Comparison of ENCODE assay signal across 8 cellular contexts in the genomic region with DNA sequence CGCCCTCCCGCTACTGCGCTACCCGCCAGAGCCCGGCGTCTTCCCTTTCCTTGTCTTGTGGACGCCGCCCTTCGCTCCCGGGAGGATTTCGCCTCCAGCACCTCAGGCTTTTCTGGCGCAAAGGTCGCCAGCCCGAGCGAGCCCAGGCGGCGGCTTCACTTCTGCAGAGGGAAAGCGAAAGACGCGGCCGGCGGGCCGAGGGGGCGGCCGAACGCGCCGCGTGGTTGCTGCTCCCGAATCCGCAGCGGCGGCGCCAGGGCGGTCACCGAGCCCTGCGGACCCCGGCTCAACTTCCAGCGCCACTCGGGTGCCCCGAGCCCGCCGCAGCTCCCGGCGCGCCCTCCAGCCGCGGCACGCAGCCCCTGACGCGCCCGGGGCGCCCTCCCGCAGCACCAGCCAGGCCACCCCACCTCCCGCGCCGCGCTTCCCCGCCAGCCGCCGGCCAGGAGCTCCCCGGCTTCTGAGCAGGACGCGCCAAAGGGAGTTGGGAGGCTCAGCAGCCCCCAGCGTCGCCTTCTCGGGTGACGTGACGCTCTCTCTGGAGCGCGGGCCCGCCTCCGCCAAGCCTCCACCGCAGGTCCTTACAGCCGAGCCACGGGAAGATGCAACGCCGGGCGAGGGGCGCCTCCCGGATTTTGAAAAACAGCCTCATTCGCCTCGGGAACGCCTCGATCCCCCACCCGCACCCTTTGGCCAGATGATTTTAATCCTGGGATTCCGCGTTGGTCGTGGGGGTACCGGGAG.
A peak's percentile ranks its signal among the peaks of the same experiment; 100 is the strongest.
DNase-seq lines count a peak whose midpoint lies in the region; ATAC-seq and TF ChIP-seq lines count a peak whose summit lies in the region.

No MANE protein-coding gene starts in this region.

- TF ChIP-seq POLR2A in adrenal gland (IDR thresholded peaks at IDR 0.05): peak; percentile 63 to 67

- H3K9me3 ChIP-seq in HUES48 (ENCODE audit: control insufficient read depth, insufficient read depth, low read length): no peaks in the 10 kb centered on the region
- no peaks in the 10 kb centered on the region for H3K9me3 ChIP-seq in adrenal gland (replicated peaks in 1 of 3)
- H3K9me3 ChIP-seq in right cardiac atrium (ENCODE audit: control insufficient read depth, low read length): no peaks in the 10 kb centered on the region
- no peaks in the 10 kb centered on the region for H3K9me3 ChIP-seq in CD8-positive, alpha-beta T cell (ENCODE audit: low read length)

- no peak overlapping the region for H3K27ac Mint-ChIP-seq in CD8-positive, alpha-beta T cell

- POLR2A ChIA-PET in CD8-positive, alpha-beta T cell (lab: Charles Lee): no interaction called here

- WGBS in adrenal gland, 4 donors: 0% methylated on average over 4 to 90 of the region's 90 CpGs
- under 1% methylated on average over 90 of the region's 90 CpGs for WGBS in right cardiac atrium

- peak; percentile 51 for DNase-seq in Caki2 (ENCODE audit: low read depth)
- peak; percentile 58 to 80 (median 61) for DNase-seq in adrenal gland
- DNase-seq in right cardiac atrium: peak; percentile 75 to 81 (median 77)
- peak; percentile 88 for DNase-seq in posterior vena cava (ENCODE audit: low spot score)
- no peak for DNase-seq in CD8-positive, alpha-beta T cell
- no peak for DNase-seq in NCI-H1417 treated with DMSO at 0.1 percent for 48 hours (lab: John Stamatoyannopoulos, UW)

- intact Hi-C loops in adrenal gland (cut with DNase I): loop anchor here in 1 of 2 donors (10.0 kb wide), 1 partner anchor 64 kb away; no protein-coding TSS in a partner anchor
- intact Hi-C loops in right cardiac atrium (cut with DNase I): no loop called here
- intact Hi-C loops in posterior vena cava (cut with DNase I): no loop called here
- intact Hi-C loops in CD8-positive, alpha-beta T cell (cut with DNase I, micrococcal nuclease): no loop called here

- H3K27me3 ChIP-seq in HUES48 (ENCODE audit: control insufficient read depth, insufficient read depth, low read length): peaks cover 82% of the 10 kb centered on the region
- H3K27me3 ChIP-seq in adrenal gland: no peaks in the 10 kb centered on the region
- no peaks in the 10 kb centered on the region for H3K27me3 ChIP-seq in right cardiac atrium (ENCODE audit: control insufficient read depth, insufficient read depth)
- H3K27me3 ChIP-seq in CD8-positive, alpha-beta T cell (ENCODE audit: insufficient read depth, low read length): no peaks in the 10 kb centered on the region

- in situ Hi-C loops in Caki2 (cut with HindIII; ENCODE audit: low pct_unique_long_range_greater_than_20kb, low sequenced_read_pairs): no loop called here

- H3K4me3 ChIP-seq in HUES48 (ENCODE audit: low read depth, low read length) (peak overlapping the region; percentile 65), adrenal gland (peak overlapping the region; percentile 55 to 88 (median 70)), right cardiac atrium (ENCODE audit: low read length) (peak overlapping the region; percentile 67)
- no peak overlapping the region for H3K4me3 ChIP-seq in CD8-positive, alpha-beta T cell (ENCODE audit: low read depth, low read length)

- H3K4me3 Mint-ChIP-seq in CD8-positive, alpha-beta T cell: no peak overlapping the region

- no peak for TF ChIP-seq CTCF in adrenal gland (IDR thresholded peaks at IDR 0.05)
- no peak for TF ChIP-seq CTCF in CD8-positive, alpha-beta T cell (IDR thresholded peaks at IDR 0.05)

- no peaks in the 10 kb centered on the region for H3K9me3 Mint-ChIP-seq in CD8-positive, alpha-beta T cell

- peaks cover 5% of the 10 kb centered on the region for H3K4me1 Mint-ChIP-seq in CD8-positive, alpha-beta T cell (ENCODE audit: low read depth)

- no peak overlapping the region for H3K9ac ChIP-seq in HUES48 (ENCODE audit: low read depth, low read length)

- H3K36me3 Mint-ChIP-seq in CD8-positive, alpha-beta T cell: no peaks in the 10 kb centered on the region

- H3K4me1 ChIP-seq in HUES48 (ENCODE audit: control insufficient read depth, insufficient read depth, low read length) (peaks cover 23% of the 10 kb centered on the region), adrenal gland (replicated peaks in 1 of 2) (peaks cover 6 to 11% of the 10 kb centered on the region in 2 donors), right cardiac atrium (ENCODE audit: control insufficient read depth, insufficient read depth, low read length) (peaks cover 2% of the 10 kb centered on the region)
- H3K4me1 ChIP-seq in CD8-positive, alpha-beta T cell (ENCODE audit: insufficient read depth, low read length): no peaks in the 10 kb centered on the region

- H3K36me3 ChIP-seq in HUES48 (ENCODE audit: control insufficient read depth, insufficient read depth, low read length) (no peaks in the 10 kb centered on the region), adrenal gland (replicated peaks in 1 of 2) (no peaks in the 10 kb centered on the region)
- H3K36me3 ChIP-seq in CD8-positive, alpha-beta T cell (ENCODE audit: insufficient read depth, low read length): no peaks in the 10 kb centered on the region

- CTCF ChIA-PET in CD8-positive, alpha-beta T cell (lab: Charles Lee): no interaction called here

- H3K27me3 Mint-ChIP-seq in CD8-positive, alpha-beta T cell (ENCODE audit: low read depth): peaks cover 25% of the 10 kb centered on the region

- H3K27ac ChIP-seq in HUES48 (ENCODE audit: low read depth, low read length) (no peak overlapping the region), adrenal gland (peak overlapping the region in 4 of 5 donors; percentile 3 to 90 (median 80)), right cardiac atrium (ENCODE audit: low read length) (no peak overlapping the region)
- H3K27ac ChIP-seq in CD8-positive, alpha-beta T cell (ENCODE audit: low read depth, low read length): no peak overlapping the region

- ATAC-seq in right cardiac atrium (peak; percentile 36 to 42), GM18861 (IDR thresholded peaks at IDR 0.05; ENCODE audit: unreplicated experiment) (no peak)
- no peak for ATAC-seq in CD8-positive, alpha-beta T cell

Comparison
In these comparisons a context has a peak if more than half of its experiments do, and no peak if none do; other contexts are left out.
1. DNase-seq: peak in Caki2 (single experiment), adrenal gland (7 of 7), right cardiac atrium (3 of 3) and posterior vena cava (single experiment); none in CD8-positive, alpha-beta T cell (0 of 7) and NCI-H1417 treated with DMSO at 0.1 percent for 48 hours (single experiment).
2. H3K27ac ChIP-seq: peak in adrenal gland (4 of 5); none in HUES48 (single experiment), right cardiac atrium (single experiment) and CD8-positive, alpha-beta T cell (single experiment).
3. ATAC-seq: peak in right cardiac atrium (2 of 2); none in CD8-positive, alpha-beta T cell (single experiment) and GM18861 (single experiment).